Comparison of ENCODE assay signal across 1 cellular context in the genomic region with DNA sequence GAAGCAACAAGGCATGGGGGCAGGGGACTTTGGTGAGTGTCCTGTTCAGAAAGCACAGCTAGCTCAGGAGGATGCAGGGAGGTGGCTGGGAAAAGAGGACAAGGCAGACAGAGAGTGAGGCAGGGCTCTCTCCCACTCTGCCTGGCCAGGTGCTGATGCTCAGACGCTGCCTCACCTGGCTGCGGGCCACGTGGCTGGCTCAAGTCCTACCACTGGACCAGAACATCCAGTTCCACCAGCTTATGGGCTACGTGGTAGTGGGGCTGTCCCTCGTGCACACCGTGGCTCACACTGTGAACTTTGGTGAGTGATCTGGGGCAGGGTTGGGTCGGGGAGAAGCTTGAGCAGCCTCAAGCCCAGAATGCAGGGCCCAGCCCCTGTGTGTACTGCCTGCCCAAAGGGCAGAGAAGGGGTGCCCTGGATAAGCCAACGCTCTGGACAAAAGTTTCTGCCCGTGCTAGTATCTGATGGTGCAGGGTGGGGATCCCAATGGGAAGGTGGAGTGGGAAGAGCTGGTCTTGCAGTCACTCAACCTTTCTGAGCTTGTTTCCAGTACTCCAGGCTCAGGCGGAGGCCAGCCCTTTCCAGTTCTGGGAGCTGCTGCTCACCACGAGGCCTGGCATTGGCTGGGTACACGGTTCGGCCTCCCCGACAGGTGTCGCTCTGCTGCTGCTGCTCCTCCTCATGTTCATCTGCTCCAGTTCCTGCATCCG.
TF ChIP-seq lines count a peak whose summit lies in the region.

No MANE protein-coding gene starts in this region.

TF ChIP-seq in HepG2, 621 proteins besides CTCF, POLR2A, EP300 and RAD21 (continued from another document):
- TF ChIP-seq, protein P1, sequence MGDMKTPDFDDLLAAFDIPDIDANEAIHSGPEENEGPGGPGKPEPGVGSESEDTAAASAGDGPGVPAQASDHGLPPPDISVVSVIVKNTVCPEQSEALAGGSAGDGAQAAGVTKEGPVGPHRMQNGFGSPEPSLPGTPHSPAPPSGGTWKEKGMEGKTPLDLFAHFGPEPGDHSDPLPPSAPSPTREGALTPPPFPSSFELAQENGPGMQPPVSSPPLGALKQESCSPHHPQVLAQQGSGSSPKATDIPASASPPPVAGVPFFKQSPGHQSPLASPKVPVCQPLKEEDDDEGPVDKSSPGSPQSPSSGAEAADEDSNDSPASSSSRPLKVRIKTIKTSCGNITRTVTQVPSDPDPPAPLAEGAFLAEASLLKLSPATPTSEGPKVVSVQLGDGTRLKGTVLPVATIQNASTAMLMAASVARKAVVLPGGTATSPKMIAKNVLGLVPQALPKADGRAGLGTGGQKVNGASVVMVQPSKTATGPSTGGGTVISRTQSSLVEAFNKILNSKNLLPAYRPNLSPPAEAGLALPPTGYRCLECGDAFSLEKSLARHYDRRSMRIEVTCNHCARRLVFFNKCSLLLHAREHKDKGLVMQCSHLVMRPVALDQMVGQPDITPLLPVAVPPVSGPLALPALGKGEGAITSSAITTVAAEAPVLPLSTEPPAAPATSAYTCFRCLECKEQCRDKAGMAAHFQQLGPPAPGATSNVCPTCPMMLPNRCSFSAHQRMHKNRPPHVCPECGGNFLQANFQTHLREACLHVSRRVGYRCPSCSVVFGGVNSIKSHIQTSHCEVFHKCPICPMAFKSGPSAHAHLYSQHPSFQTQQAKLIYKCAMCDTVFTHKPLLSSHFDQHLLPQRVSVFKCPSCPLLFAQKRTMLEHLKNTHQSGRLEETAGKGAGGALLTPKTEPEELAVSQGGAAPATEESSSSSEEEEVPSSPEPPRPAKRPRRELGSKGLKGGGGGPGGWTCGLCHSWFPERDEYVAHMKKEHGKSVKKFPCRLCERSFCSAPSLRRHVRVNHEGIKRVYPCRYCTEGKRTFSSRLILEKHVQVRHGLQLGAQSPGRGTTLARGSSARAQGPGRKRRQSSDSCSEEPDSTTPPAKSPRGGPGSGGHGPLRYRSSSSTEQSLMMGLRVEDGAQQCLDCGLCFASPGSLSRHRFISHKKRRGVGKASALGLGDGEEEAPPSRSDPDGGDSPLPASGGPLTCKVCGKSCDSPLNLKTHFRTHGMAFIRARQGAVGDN (CRISPR knock-in tag; IDR thresholded peaks at IDR 0.05) = peak; percentile 51
- TF ChIP-seq, protein P2, sequence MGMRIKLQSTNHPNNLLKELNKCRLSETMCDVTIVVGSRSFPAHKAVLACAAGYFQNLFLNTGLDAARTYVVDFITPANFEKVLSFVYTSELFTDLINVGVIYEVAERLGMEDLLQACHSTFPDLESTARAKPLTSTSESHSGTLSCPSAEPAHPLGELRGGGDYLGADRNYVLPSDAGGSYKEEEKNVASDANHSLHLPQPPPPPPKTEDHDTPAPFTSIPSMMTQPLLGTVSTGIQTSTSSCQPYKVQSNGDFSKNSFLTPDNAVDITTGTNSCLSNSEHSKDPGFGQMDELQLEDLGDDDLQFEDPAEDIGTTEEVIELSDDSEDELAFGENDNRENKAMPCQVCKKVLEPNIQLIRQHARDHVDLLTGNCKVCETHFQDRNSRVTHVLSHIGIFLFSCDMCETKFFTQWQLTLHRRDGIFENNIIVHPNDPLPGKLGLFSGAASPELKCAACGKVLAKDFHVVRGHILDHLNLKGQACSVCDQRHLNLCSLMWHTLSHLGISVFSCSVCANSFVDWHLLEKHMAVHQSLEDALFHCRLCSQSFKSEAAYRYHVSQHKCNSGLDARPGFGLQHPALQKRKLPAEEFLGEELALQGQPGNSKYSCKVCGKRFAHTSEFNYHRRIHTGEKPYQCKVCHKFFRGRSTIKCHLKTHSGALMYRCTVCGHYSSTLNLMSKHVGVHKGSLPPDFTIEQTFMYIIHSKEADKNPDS (CRISPR knock-in tag; IDR thresholded peaks at IDR 0.05) = no peak
- TF ChIP-seq, protein P3, sequence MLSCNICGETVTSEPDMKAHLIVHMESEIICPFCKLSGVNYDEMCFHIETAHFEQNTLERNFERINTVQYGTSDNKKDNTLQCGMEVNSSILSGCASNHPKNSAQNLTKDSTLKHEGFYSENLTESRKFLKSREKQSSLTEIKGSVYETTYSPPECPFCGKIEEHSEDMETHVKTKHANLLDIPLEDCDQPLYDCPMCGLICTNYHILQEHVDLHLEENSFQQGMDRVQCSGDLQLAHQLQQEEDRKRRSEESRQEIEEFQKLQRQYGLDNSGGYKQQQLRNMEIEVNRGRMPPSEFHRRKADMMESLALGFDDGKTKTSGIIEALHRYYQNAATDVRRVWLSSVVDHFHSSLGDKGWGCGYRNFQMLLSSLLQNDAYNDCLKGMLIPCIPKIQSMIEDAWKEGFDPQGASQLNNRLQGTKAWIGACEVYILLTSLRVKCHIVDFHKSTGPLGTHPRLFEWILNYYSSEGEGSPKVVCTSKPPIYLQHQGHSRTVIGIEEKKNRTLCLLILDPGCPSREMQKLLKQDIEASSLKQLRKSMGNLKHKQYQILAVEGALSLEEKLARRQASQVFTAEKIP (CRISPR knock-in tag; IDR thresholded peaks at IDR 0.05; ENCODE audit: borderline replicate concordance) = no peak
- no peak for TF ChIP-seq ZNF331 (CRISPR knock-in tag; IDR thresholded peaks at IDR 0.05)
- TF ChIP-seq ZNF3 (CRISPR knock-in tag; IDR thresholded peaks at IDR 0.05) = no peak
- TF ChIP-seq CBX1 (IDR thresholded peaks at IDR 0.05; ENCODE audit: low read depth) = no peak
- TF ChIP-seq, protein P4, sequence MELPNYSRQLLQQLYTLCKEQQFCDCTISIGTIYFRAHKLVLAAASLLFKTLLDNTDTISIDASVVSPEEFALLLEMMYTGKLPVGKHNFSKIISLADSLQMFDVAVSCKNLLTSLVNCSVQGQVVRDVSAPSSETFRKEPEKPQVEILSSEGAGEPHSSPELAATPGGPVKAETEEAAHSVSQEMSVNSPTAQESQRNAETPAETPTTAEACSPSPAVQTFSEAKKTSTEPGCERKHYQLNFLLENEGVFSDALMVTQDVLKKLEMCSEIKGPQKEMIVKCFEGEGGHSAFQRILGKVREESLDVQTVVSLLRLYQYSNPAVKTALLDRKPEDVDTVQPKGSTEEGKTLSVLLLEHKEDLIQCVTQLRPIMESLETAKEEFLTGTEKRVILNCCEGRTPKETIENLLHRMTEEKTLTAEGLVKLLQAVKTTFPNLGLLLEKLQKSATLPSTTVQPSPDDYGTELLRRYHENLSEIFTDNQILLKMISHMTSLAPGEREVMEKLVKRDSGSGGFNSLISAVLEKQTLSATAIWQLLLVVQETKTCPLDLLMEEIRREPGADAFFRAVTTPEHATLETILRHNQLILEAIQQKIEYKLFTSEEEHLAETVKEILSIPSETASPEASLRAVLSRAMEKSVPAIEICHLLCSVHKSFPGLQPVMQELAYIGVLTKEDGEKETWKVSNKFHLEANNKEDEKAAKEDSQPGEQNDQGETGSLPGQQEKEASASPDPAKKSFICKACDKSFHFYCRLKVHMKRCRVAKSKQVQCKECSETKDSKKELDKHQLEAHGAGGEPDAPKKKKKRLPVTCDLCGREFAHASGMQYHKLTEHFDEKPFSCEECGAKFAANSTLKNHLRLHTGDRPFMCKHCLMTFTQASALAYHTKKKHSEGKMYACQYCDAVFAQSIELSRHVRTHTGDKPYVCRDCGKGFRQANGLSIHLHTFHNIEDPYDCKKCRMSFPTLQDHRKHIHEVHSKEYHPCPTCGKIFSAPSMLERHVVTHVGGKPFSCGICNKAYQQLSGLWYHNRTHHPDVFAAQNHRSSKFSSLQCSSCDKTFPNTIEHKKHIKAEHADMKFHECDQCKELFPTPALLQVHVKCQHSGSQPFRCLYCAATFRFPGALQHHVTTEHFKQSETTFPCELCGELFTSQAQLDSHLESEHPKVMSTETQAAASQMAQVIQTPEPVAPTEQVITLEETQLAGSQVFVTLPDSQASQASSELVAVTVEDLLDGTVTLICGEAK (IDR thresholded peaks at IDR 0.05) = no peak
- TF ChIP-seq, protein P4 (CRISPR knock-in tag; IDR thresholded peaks at IDR 0.05) = no peak
- no peak for TF ChIP-seq TAF15 (IDR thresholded peaks at IDR 0.05; ENCODE audit: low read depth, low read length, poor library complexity, severe bottlenecking)
- peak; percentile 62 for TF ChIP-seq STAG1 (CRISPR knock-in tag; IDR thresholded peaks at IDR 0.05)
- TF ChIP-seq, protein P5, sequence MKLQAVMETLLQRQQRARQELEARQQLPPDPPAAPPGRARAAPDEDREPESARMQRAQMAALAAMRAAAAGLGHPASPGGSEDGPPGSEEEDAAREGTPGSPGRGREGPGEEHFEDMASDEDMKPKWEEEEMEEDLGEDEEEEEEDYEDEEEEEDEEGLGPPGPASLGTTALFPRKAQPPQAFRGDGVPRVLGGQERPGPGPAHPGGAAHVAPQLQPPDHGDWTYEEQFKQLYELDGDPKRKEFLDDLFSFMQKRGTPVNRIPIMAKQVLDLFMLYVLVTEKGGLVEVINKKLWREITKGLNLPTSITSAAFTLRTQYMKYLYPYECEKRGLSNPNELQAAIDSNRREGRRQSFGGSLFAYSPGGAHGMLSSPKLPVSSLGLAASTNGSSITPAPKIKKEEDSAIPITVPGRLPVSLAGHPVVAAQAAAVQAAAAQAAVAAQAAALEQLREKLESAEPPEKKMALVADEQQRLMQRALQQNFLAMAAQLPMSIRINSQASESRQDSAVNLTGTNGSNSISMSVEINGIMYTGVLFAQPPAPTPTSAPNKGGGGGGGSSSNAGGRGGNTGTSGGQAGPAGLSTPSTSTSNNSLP (IDR thresholded peaks at IDR 0.05; ENCODE audit: low read depth, low read length) = no peak
- TF ChIP-seq YY1 (IDR thresholded peaks at IDR 0.05; ENCODE audit: insufficient read depth, insufficient replicate concordance, low read depth, low read length) = no peak
- TF ChIP-seq, protein P6, sequence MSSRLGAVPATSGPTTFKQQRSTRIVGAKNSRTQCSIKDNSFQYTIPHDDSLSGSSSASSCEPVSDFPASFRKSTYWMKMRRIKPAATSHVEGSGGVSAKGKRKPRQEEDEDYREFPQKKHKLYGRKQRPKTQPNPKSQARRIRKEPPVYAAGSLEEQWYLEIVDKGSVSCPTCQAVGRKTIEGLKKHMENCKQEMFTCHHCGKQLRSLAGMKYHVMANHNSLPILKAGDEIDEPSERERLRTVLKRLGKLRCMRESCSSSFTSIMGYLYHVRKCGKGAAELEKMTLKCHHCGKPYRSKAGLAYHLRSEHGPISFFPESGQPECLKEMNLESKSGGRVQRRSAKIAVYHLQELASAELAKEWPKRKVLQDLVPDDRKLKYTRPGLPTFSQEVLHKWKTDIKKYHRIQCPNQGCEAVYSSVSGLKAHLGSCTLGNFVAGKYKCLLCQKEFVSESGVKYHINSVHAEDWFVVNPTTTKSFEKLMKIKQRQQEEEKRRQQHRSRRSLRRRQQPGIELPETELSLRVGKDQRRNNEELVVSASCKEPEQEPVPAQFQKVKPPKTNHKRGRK (CRISPR knock-in tag; IDR thresholded peaks at IDR 0.05) = no peak
- TF ChIP-seq, protein P7, sequence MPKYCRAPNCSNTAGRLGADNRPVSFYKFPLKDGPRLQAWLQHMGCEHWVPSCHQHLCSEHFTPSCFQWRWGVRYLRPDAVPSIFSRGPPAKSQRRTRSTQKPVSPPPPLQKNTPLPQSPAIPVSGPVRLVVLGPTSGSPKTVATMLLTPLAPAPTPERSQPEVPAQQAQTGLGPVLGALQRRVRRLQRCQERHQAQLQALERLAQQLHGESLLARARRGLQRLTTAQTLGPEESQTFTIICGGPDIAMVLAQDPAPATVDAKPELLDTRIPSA (CRISPR knock-in tag; IDR thresholded peaks at IDR 0.05; ENCODE audit: borderline replicate concordance) = 0 out of 2 replicates have a peak, but pooled peaks have one; percentile 35
- TF ChIP-seq, protein P8, sequence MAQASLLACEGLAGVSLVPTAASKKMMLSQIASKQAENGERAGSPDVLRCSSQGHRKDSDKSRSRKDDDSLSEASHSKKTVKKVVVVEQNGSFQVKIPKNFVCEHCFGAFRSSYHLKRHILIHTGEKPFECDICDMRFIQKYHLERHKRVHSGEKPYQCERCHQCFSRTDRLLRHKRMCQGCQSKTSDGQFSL (CRISPR knock-in tag; IDR thresholded peaks at IDR 0.05) = no peak
- no peak for TF ChIP-seq JUND (CRISPR knock-in tag; IDR thresholded peaks at IDR 0.05)
- TF ChIP-seq, protein P9, sequence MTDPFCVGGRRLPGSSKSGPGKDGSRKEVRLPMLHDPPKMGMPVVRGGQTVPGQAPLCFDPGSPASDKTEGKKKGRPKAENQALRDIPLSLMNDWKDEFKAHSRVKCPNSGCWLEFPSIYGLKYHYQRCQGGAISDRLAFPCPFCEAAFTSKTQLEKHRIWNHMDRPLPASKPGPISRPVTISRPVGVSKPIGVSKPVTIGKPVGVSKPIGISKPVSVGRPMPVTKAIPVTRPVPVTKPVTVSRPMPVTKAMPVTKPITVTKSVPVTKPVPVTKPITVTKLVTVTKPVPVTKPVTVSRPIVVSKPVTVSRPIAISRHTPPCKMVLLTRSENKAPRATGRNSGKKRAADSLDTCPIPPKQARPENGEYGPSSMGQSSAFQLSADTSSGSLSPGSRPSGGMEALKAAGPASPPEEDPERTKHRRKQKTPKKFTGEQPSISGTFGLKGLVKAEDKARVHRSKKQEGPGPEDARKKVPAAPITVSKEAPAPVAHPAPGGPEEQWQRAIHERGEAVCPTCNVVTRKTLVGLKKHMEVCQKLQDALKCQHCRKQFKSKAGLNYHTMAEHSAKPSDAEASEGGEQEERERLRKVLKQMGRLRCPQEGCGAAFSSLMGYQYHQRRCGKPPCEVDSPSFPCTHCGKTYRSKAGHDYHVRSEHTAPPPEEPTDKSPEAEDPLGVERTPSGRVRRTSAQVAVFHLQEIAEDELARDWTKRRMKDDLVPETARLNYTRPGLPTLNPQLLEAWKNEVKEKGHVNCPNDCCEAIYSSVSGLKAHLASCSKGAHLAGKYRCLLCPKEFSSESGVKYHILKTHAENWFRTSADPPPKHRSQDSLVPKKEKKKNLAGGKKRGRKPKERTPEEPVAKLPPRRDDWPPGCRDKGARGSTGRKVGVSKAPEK (CRISPR knock-in tag; IDR thresholded peaks at IDR 0.05; ENCODE audit: borderline replicate concordance) = no peak
- TF ChIP-seq ZNF782 (CRISPR knock-in tag; IDR thresholded peaks at IDR 0.05; ENCODE audit: borderline replicate concordance) = no peak
